ENCODE assay signal across 13 cellular contexts in the genomic region with DNA sequence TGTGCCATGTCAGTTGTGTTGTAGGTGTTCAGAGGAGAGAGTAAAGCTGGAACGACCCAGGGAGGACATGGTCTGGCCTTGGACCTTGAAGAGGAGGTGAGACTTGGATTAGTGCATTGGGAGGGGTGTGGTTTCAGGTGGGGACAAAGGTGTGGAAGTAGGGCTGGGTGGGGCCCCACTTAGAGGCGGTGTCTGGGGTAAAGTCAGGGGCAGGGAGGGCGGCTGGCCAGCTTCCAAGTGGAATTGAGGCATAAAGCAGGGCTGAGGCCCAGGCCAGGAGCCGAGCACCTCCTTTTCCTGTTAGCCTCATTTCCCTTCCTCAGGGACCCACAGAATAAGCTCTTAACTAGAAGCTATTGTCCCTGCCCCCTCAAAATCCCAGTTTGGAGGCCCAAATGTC. TPM values are rescaled to one million over a fixed set of nuclear protein-coding genes. Genes with fewer than 3 reads are reported as not detected.
A peak's percentile ranks its signal among the peaks of the same experiment; 100 is the strongest.
DNase-seq lines count a peak whose midpoint lies in the region; ATAC-seq, FAIRE-seq and TF ChIP-seq lines count a peak whose summit lies in the region.
"Had no signal": no experiment of that assay in that cellular context is flagged by ENCODE, and none has a peak within 500 bp of the region (broad histone marks: within the 10 kb centered on the region; RNA-seq: fewer than 3 reads in every experiment).

No MANE protein-coding gene starts in this region.

- H3K4me1 Mint-ChIP-seq in stimulated activated memory B cell treated with anti-CD40 and anti-IgM and Interleukin-4, amounts not matched to agents 10 μg/mL and 1 μg/mL and 100 μg/mL, for 72 hours, result peaks cover 12% of the 10 kb centered on the region

- peak; percentile 55 for ATAC-seq in Right ventricle myocardium superior (ENCODE audit: poor library complexity)
- ATAC-seq in stimulated activated memory B cell treated with anti-CD40 and anti-IgM and Interleukin-4, amounts not matched to agents 10 μg/mL and 1 μg/mL and 100 μg/mL, for 72 hours, result no peak
- ATAC-seq: activated CD4-positive, alpha-beta T cell treated with anti-CD3 and anti-CD28 coated beads for 36 hours had no signal

- H3K36me3 ChIP-seq in right atrium auricular region (no peaks in the 10 kb centered on the region), mucosa of stomach (ENCODE audit: control insufficient read depth, insufficient read depth, low read length) (no peaks in the 10 kb centered on the region), uterus (no peaks in the 10 kb centered on the region), kidney (ENCODE audit: control insufficient read depth in 1 of 2, insufficient read depth in 2 of 2, low read length in 2 of 2) (no peaks in the 10 kb centered on the region)

- H3K27me3 Mint-ChIP-seq in stimulated activated memory B cell treated with anti-CD40 and anti-IgM and Interleukin-4, amounts not matched to agents 10 μg/mL and 1 μg/mL and 100 μg/mL, for 72 hours, result no peaks in the 10 kb centered on the region

- H3K9me3 ChIP-seq in right atrium auricular region (no peaks in the 10 kb centered on the region), mucosa of stomach (ENCODE audit: control insufficient read depth, low read length) (no peaks in the 10 kb centered on the region), uterus (no peaks in the 10 kb centered on the region), kidney (ENCODE audit: control insufficient read depth in 1 of 2, low read length in 2 of 2) (no peaks in the 10 kb centered on the region)

- H3K4me3 Mint-ChIP-seq in stimulated activated memory B cell treated with anti-CD40 and anti-IgM and Interleukin-4, amounts not matched to agents 10 μg/mL and 1 μg/mL and 100 μg/mL, for 72 hours, result no peak overlapping the region
- H3K4me3 Mint-ChIP-seq: activated CD4-positive, alpha-beta T cell treated with anti-CD3 and anti-CD28 coated beads for 36 hours; stimulated activated naive CD8-positive, alpha-beta T cell treated with anti-CD3 and anti-CD28 coated beads, Interleukin-15, Interleukin-2, amounts not matched to agents 100 ng/mL and 50 ng/mL, for 24 hours had no signal

- intact Hi-C loops in Right ventricle myocardium superior (cut with DNase I), result no loop called here
- intact Hi-C loops in uterus (cut with DNase I; ENCODE audit: low total_unique reads), result no loop called here
- intact Hi-C loops in kidney (cut with DNase I), result no loop called here

- no peak for TF ChIP-seq POLR2A in uterus (IDR thresholded peaks at IDR 0.05)

- FAIRE-seq in kidney (lab: Jason Lieb, UNC), result no peak
- FAIRE-seq: colon had no signal

- peak overlapping the region in 1 of 2 donors; percentile 43 for H3K27ac ChIP-seq in right atrium auricular region
- peak overlapping the region; percentile 69 to 86 for H3K27ac ChIP-seq in uterus
- peak overlapping the region in 1 of 2 donors; percentile 17 for H3K27ac ChIP-seq in kidney (ENCODE audit: low read depth in 2 of 2, low read length in 2 of 2)

- DNase-seq in Right ventricle myocardium superior (no peak), right atrium auricular region (ENCODE audit: low spot score) (no peak), dermis blood vessel endothelial cell (peak; percentile 55), uterus (no peak), SHP77 (lab: John Stamatoyannopoulos, UW) (no peak), kidney (no peak)
- DNase-seq: activated CD4-positive, alpha-beta T cell treated with anti-CD3 and anti-CD28 coated beads for 36 hours; H7; NCI-H2227 treated with DMSO at 0.1 percent for 48 hours had no signal

- H3K36me3 Mint-ChIP-seq in stimulated activated memory B cell treated with anti-CD40 and anti-IgM and Interleukin-4, amounts not matched to agents 10 μg/mL and 1 μg/mL and 100 μg/mL, for 72 hours, result no peaks in the 10 kb centered on the region

- TF ChIP-seq CTCF in right atrium auricular region (IDR thresholded peaks at IDR 0.05), result no peak
- TF ChIP-seq CTCF in uterus (IDR thresholded peaks at IDR 0.05), result no peak
- TF ChIP-seq CTCF in kidney (IDR thresholded peaks at IDR 0.05; ENCODE audit: borderline replicate concordance, extremely low read depth, insufficient read depth), result no peak

- H3K4me3 ChIP-seq in right atrium auricular region, result no peak overlapping the region
- peak overlapping the region; percentile 9 for H3K4me3 ChIP-seq in mucosa of stomach (ENCODE audit: low read length)
- no peak overlapping the region for H3K4me3 ChIP-seq in uterus
- no peak overlapping the region for H3K4me3 ChIP-seq in kidney (ENCODE audit: low read length in 2 of 2)

- no peaks in the 10 kb centered on the region for H3K9me3 Mint-ChIP-seq in stimulated activated memory B cell treated with anti-CD40 and anti-IgM and Interleukin-4, amounts not matched to agents 10 μg/mL and 1 μg/mL and 100 μg/mL, for 72 hours
- H3K9me3 Mint-ChIP-seq: stimulated activated naive CD8-positive, alpha-beta T cell treated with anti-CD3 and anti-CD28 coated beads, Interleukin-15, Interleukin-2, amounts not matched to agents 100 ng/mL and 50 ng/mL, for 24 hours had no signal

- H3K27ac Mint-ChIP-seq in stimulated activated memory B cell treated with anti-CD40 and anti-IgM and Interleukin-4, amounts not matched to agents 10 μg/mL and 1 μg/mL and 100 μg/mL, for 72 hours, result no peak overlapping the region
- H3K27ac Mint-ChIP-seq: activated CD4-positive, alpha-beta T cell treated with anti-CD3 and anti-CD28 coated beads for 36 hours had no signal

- H3K27me3 ChIP-seq in right atrium auricular region, result no peaks in the 10 kb centered on the region
- H3K27me3 ChIP-seq in mucosa of stomach (ENCODE audit: control insufficient read depth, insufficient read depth, low read length), result no peaks in the 10 kb centered on the region
- H3K27me3 ChIP-seq in uterus, result no peaks in the 10 kb centered on the region

- H3K4me1 ChIP-seq in right atrium auricular region (peaks cover 0 to 14% of the 10 kb centered on the region in 2 donors), mucosa of stomach (ENCODE audit: control insufficient read depth, insufficient read depth, low read length) (peaks cover 71% of the 10 kb centered on the region), uterus (peaks cover 0 to 4% of the 10 kb centered on the region in 2 donors), kidney (ENCODE audit: control insufficient read depth in 1 of 2, insufficient read depth in 1 of 2, low read depth in 1 of 2, low read length in 2 of 2) (peaks cover 0 to 4% of the 10 kb centered on the region in 2 donors)

- H3K9ac ChIP-seq in mucosa of stomach (ENCODE audit: low read length), result peak overlapping the region; percentile 57
- H3K9ac ChIP-seq in kidney (ENCODE audit: low read length in 2 of 2), result no peak overlapping the region

RNA-seq across cellular contexts. Expression of a gene that starts 36.2 kb away (rescaled TPM):
- 30.0 TPM for total RNA-seq in Right ventricle myocardium superior
- total RNA-seq in right atrium auricular region, result 10 to 100 TPM; 37.6 to 59.6 TPM
- total RNA-seq in dermis blood vessel endothelial cell, result 676 and 796 TPM in 2 replicates
- 100 to 1,000 TPM in 3 of 4 donors, 10 to 100 TPM in 1; 52.4 to 283 (median 148) TPM for total RNA-seq in uterus
- total RNA-seq in kidney, result 216 TPM
- polyA plus RNA-seq in kidney (ENCODE audit: insufficient read depth, low read depth, low replicate concordance), result 115 TPM
